In genomic region chr5:10685103-10685502, GRCh38 we compare ENCODE assay signal across 11 cellular contexts.
DNase-seq lines count a peak whose midpoint lies in the region; ATAC-seq and TF ChIP-seq lines count a peak whose summit lies in the region.
"Had no signal": no experiment of that assay in that cellular context is flagged by ENCODE, and none has a peak within 500 bp of the region (broad histone marks: within the 10 kb centered on the region; RNA-seq: fewer than 3 reads in every experiment).

No MANE protein-coding gene starts in this region.

- ATAC-seq in GM18870 (IDR thresholded peaks at IDR 0.05; ENCODE audit: unreplicated experiment) (peak; percentile 93), GM21528 (IDR thresholded peaks at IDR 0.05; ENCODE audit: low FRiP score, unreplicated experiment) (peak; percentile 82), HG03097 (IDR thresholded peaks at IDR 0.05; ENCODE audit: low FRiP score, unreplicated experiment) (peak; percentile 41), memory B cell (ENCODE audit: low read depth) (peak; percentile 71)
- ATAC-seq: left ventricle myocardium superior had no signal

- peaks cover 30% of the 10 kb centered on the region for H3K36me3 Mint-ChIP-seq in memory B cell

- 88 to 90% (median 89%) methylated on average over 6 of the region's 6 CpGs for WGBS in adrenal gland, 4 donors

- H3K36me3 ChIP-seq in adrenal gland (replicated peaks in 1 of 2), result peaks cover 0 to 18% of the 10 kb centered on the region in 2 donors

- intact Hi-C loops in adrenal gland (cut with DNase I), result no loop called here

- no peak overlapping the region for H3K4me3 Mint-ChIP-seq in memory B cell

- H3K27me3 ChIP-seq in adrenal gland, result no peaks in the 10 kb centered on the region

- peaks cover 2% of the 10 kb centered on the region for H3K9me3 Mint-ChIP-seq in memory B cell

- no peak overlapping the region for H3K27ac ChIP-seq in adrenal gland

- H3K27ac Mint-ChIP-seq in memory B cell, result peak overlapping the region; percentile 85

- no peak for DNase-seq in memory B cell (ENCODE audit: low spot score in 2 of 2)
- no peak for DNase-seq in hypothalamus (lab: John Stamatoyannopoulos, UW)
- DNase-seq in adrenal gland, result no peak
- DNase-seq in NCI-H1694 (lab: John Stamatoyannopoulos, UW), result no peak
- DNase-seq in kidney tubule cell (ENCODE audit: low spot score), result no peak
- DNase-seq: left ventricle myocardium superior; NCI-H1092; NK-92 treated with Interleukin-12 subunit alpha and Interleukin-12 subunit beta, amount 100 ng/mL, for 24 hours had no signal

- no peak for TF ChIP-seq CTCF in adrenal gland (IDR thresholded peaks at IDR 0.05)

- TF ChIP-seq POLR2A in adrenal gland (IDR thresholded peaks at IDR 0.05), result no peak

- H3K4me1 ChIP-seq in adrenal gland (replicated peaks in 1 of 2), result no peaks in the 10 kb centered on the region

- H3K27me3 Mint-ChIP-seq in memory B cell, result no peaks in the 10 kb centered on the region

- no peaks in the 10 kb centered on the region for H3K9me3 ChIP-seq in adrenal gland (replicated peaks in 1 of 3)

- H3K4me1 Mint-ChIP-seq in memory B cell, result peaks cover 21% of the 10 kb centered on the region

- H3K4me3 ChIP-seq in adrenal gland, result no peak overlapping the region

Comparison
In these comparisons a context has a peak if more than half of its experiments do, and no peak if none do; other contexts are left out.
1. ATAC-seq: peak in every context shown above with its lines; median percentile 93 in GM18870; 82 in GM21528; 71 in memory B cell; 41 in HG03097.